Comparison of ENCODE assay signal across 8 cellular contexts in genomic region chr10:96585726-96586418, GRCh38. TPM values are rescaled to one million over a fixed set of nuclear protein-coding genes. Genes with fewer than 3 reads are reported as not detected.
DNase-seq lines count a peak whose midpoint lies in the region; ATAC-seq and TF ChIP-seq lines count a peak whose summit lies in the region.

No MANE protein-coding gene starts in this region.

- H3K4me1 Mint-ChIP-seq in mesothelial cell of epicardium = peaks cover 34% of the 10 kb centered on the region

- H3K4me3 ChIP-seq in coronary artery = peak overlapping the region; percentile 96

- H3K4me3 Mint-ChIP-seq in mesothelial cell of epicardium = peak overlapping the region; percentile 88

- H3K27me3 Mint-ChIP-seq in mesothelial cell of epicardium (ENCODE audit: low read depth) = peaks cover 3% of the 10 kb centered on the region

- DNase-seq in RPMI7951 (ENCODE audit: low read depth) (peak; percentile 2), coronary artery (ENCODE audit: low spot score) (no peak), mesothelial cell of epicardium (ENCODE audit: low spot score in 2 of 2, unreplicated experiment in 2 of 2) (no peak), UCSD-AML1 (lab: John Stamatoyannopoulos, UW; ENCODE audit: unreplicated experiment) (no peak), AG20443 (ENCODE audit: low spot score) (no peak)

- TF ChIP-seq CTCF in C4-2B (conservative IDR thresholded peaks at IDR 0.05) (no peak), coronary artery (IDR thresholded peaks at IDR 0.05) (no peak), mesothelial cell of epicardium (IDR thresholded peaks at IDR 0.05; ENCODE audit: unreplicated experiment) (no peak)

- peak overlapping the region; percentile 97 for H3K27ac Mint-ChIP-seq in mesothelial cell of epicardium

- H3K27ac ChIP-seq in C4-2B (peak overlapping the region; percentile 98), coronary artery (peak overlapping the region; percentile 94 to 100)

- H3K9me3 Mint-ChIP-seq in mesothelial cell of epicardium = no peaks in the 10 kb centered on the region

- no peaks in the 10 kb centered on the region for H3K36me3 Mint-ChIP-seq in mesothelial cell of epicardium

- ATAC-seq in GM21786 (IDR thresholded peaks at IDR 0.05; ENCODE audit: unreplicated experiment) (peak; percentile 9), HG02798 (IDR thresholded peaks at IDR 0.05; ENCODE audit: poor library complexity, unreplicated experiment) (no peak)

RNA-seq across cellular contexts. Expression of gene TM9SF3, which starts 0.9 kb away (rescaled TPM):
- 56.9 and 59.5 TPM in 2 replicates for total RNA-seq in RPMI7951 (2014; rRNA removed; shearing (Covaris generic))
- total RNA-seq in mesothelial cell of epicardium = 144 to 147 TPM (median 144 TPM) in 3 replicates
